In genomic region chr17:63998050-63998720, GRCh38 we compare ENCODE assay signal across 8 cellular contexts. TPM values are rescaled to one million over a fixed set of nuclear protein-coding genes. Genes with fewer than 3 reads are reported as not detected.
DNase-seq lines count a peak whose midpoint lies in the region; ATAC-seq and TF ChIP-seq lines count a peak whose summit lies in the region.

TSS of gene PRR29 (plus strand) at chr17:63998351. CDS start at chr17:63998365, 14 bp downstream.

- H3K27me3 ChIP-seq in mesendoderm (ENCODE audit: insufficient read depth, low read length, poor library complexity): no peaks in the 10 kb centered on the region

- peak within 1 kb of the TSS; percentile 76 for H3K27ac Mint-ChIP-seq in activated CD4-positive, alpha-beta memory T cell treated with anti-CD3 and anti-CD28 coated beads, Interleukin-2, amount 10 ng/mL, durations not matched to agents 7 days and 5 days

- H3K23ac ChIP-seq in mesendoderm (ENCODE audit: low read length): peak within 1 kb of the TSS; percentile 66

- H3K36me3 ChIP-seq in HEK293 (ENCODE audit: control insufficient read depth in 2 of 2, insufficient read depth in 1 of 2, low read length in 2 of 2) (no peaks in the 10 kb centered on the region), mesendoderm (ENCODE audit: control insufficient read depth, insufficient read depth, low read length) (no peaks in the 10 kb centered on the region)

- H3K4me3 Mint-ChIP-seq in activated CD4-positive, alpha-beta memory T cell treated with anti-CD3 and anti-CD28 coated beads, Interleukin-2, amount 10 ng/mL, durations not matched to agents 7 days and 5 days: peak within 1 kb of the TSS; percentile 92

- H3K9me3 Mint-ChIP-seq in activated CD4-positive, alpha-beta memory T cell treated with anti-CD3 and anti-CD28 coated beads, Interleukin-2, amount 10 ng/mL, durations not matched to agents 7 days and 5 days: no peaks in the 10 kb centered on the region

- no peak within 1 kb of the TSS for H2BK120ac ChIP-seq in mesendoderm (ENCODE audit: low read depth, low read length)

- DNase-seq in COR-L47 (lab: John Stamatoyannopoulos, UW) (peak; percentile 75), NCI-H345 (lab: John Stamatoyannopoulos, UW) (peak; percentile 82), mesendoderm (peak; percentile 85)
- peak; percentile 82 for DNase-seq in activated CD4-positive, alpha-beta memory T cell treated with anti-CD3 and anti-CD28 coated beads, Interleukin-2, amount 10 ng/mL, durations not matched to agents 7 days and 5 days
- peak; percentile 61 for DNase-seq in effector CD4-positive, alpha-beta T cell
- peak; percentile 41 for DNase-seq in stimulated activated CD8-positive, alpha-beta memory T cell treated with anti-CD3 and anti-CD28 coated beads, Interleukin-15, amount 100 ng/mL, for 1 hour (ENCODE audit: low read depth)

- H3K27me3 Mint-ChIP-seq in activated CD4-positive, alpha-beta memory T cell treated with anti-CD3 and anti-CD28 coated beads, Interleukin-2, amount 10 ng/mL, durations not matched to agents 7 days and 5 days: peaks cover 8% of the 10 kb centered on the region

- H3K79me1 ChIP-seq in mesendoderm (ENCODE audit: low read length): no peaks in the 10 kb centered on the region

- H3K4me2 ChIP-seq in mesendoderm (ENCODE audit: low read length): peak within 1 kb of the TSS; percentile 95

- peaks cover 66% of the 10 kb centered on the region for H3K4me1 Mint-ChIP-seq in activated CD4-positive, alpha-beta memory T cell treated with anti-CD3 and anti-CD28 coated beads, Interleukin-2, amount 10 ng/mL, durations not matched to agents 7 days and 5 days

- peaks cover 32% of the 10 kb centered on the region for H3K36me3 Mint-ChIP-seq in activated CD4-positive, alpha-beta memory T cell treated with anti-CD3 and anti-CD28 coated beads, Interleukin-2, amount 10 ng/mL, durations not matched to agents 7 days and 5 days (ENCODE audit: low read depth)

- no peak for ATAC-seq in HG03571 (IDR thresholded peaks at IDR 0.05; ENCODE audit: unreplicated experiment)

- H3K9ac ChIP-seq in mesendoderm (ENCODE audit: low read length): peak within 1 kb of the TSS; percentile 76

- H3K4me3 ChIP-seq in HEK293 (ENCODE audit: low read depth, low read length): peak within 1 kb of the TSS; percentile 70
- H3K4me3 ChIP-seq in mesendoderm (ENCODE audit: low read length): peak within 1 kb of the TSS; percentile 80

- H2AK5ac ChIP-seq in mesendoderm (ENCODE audit: low read length): no peak within 1 kb of the TSS

- POLR2A ChIA-PET in HEK293 (lab: Yijun Ruan, JAX): no interaction called here
- POLR2A ChIA-PET in activated CD4-positive, alpha-beta memory T cell treated with anti-CD3 and anti-CD28 coated beads, Interleukin-2, amount 10 ng/mL, durations not matched to agents 7 days and 5 days (lab: Charles Lee): interaction anchor here (0.8 to 9.1 kb wide), 12 partner anchors 10 to 148 kb away, joined by 3 to 79 read pairs (median 6); partner anchors contain the start of gene ICAM2

- no peak within 1 kb of the TSS for H2BK5ac ChIP-seq in mesendoderm (ENCODE audit: low read length)

- no peak for TF ChIP-seq CTCF in HEK293 (tag by site-specific recombination; IDR thresholded peaks at IDR 0.05)

- peak within 1 kb of the TSS; percentile 85 for H3K56ac ChIP-seq in mesendoderm (ENCODE audit: low read length)

- no CpG with 5 or more reads among the region's 43 CpGs for WGBS in mesendoderm (ENCODE audit: extremely low coverage, insufficient coverage, low lambda C conversion rate)

- no peak within 1 kb of the TSS; the same call in 1 of the 2 replicates for H3K27ac ChIP-seq in HEK293 (ENCODE audit: extremely low read depth, low read depth, low read length)
- no peak within 1 kb of the TSS for H3K27ac ChIP-seq in mesendoderm (ENCODE audit: low read depth, low read length)

- H2BK15ac ChIP-seq in mesendoderm (replicated peaks; ENCODE audit: low read depth): no peak within 1 kb of the TSS

- H3K4me1 ChIP-seq in HEK293 (ENCODE audit: control insufficient read depth, insufficient read depth, low read length) (no peaks in the 10 kb centered on the region), mesendoderm (ENCODE audit: control insufficient read depth, low read depth, low read length) (no peaks in the 10 kb centered on the region)

- no peak within 1 kb of the TSS for H4K5ac ChIP-seq in mesendoderm (ENCODE audit: low read length)

- no peaks in the 10 kb centered on the region for H3K9me3 ChIP-seq in HEK293 (ENCODE audit: control insufficient read depth, insufficient read depth, low read depth, low read length)

- H3K18ac ChIP-seq in mesendoderm (ENCODE audit: low read length): no peak within 1 kb of the TSS

- H3K79me2 ChIP-seq in mesendoderm (ENCODE audit: control insufficient read depth, insufficient read depth, low read length): no peaks in the 10 kb centered on the region

- CTCF ChIA-PET in HEK293 (lab: Yijun Ruan, JAX): interaction anchor here (1.0 kb wide), 1 partner anchor 27 kb away, joined by 3 read pairs; no protein-coding TSS in a partner anchor
- CTCF ChIA-PET in activated CD4-positive, alpha-beta memory T cell treated with anti-CD3 and anti-CD28 coated beads, Interleukin-2, amount 10 ng/mL, durations not matched to agents 7 days and 5 days (lab: Charles Lee): interaction anchor here (1.2 to 4.4 kb wide), 7 partner anchors 14 to 135 kb away, joined by 3 to 26 read pairs (median 10); partner anchors contain the start of genes GH1 and ICAM2

- H4K8ac ChIP-seq in mesendoderm (ENCODE audit: low read depth, low read length): no peak within 1 kb of the TSS

- H3K4ac ChIP-seq in mesendoderm (ENCODE audit: low read depth, low read length): no peak within 1 kb of the TSS

TF ChIP-seq in HEK293, 187 proteins besides CTCF, POLR2A, EP300 and RAD21 (continues in another document):
- TF ChIP-seq KLF1 (tag by site-specific recombination; IDR thresholded peaks at IDR 0.05) (peak; percentile 37; the same call in 1 of the 2 replicates), ZNF692 (tag by site-specific recombination; IDR thresholded peaks at IDR 0.05) (no peak), OSR2 (tag by site-specific recombination; IDR thresholded peaks at IDR 0.05) (no peak), ZBTB26 (tag by site-specific recombination; optimal IDR thresholded peaks at IDR 0.05) (peak; percentile 64), GLIS2 (tag by site-specific recombination; IDR thresholded peaks at IDR 0.05) (peak; percentile 89), ZNF341 (tag by site-specific recombination; IDR thresholded peaks at IDR 0.05; ENCODE audit: low read depth) (peak; percentile 79), PATZ1 (tag by site-specific recombination; IDR thresholded peaks at IDR 0.05) (peak; percentile 87), ZNF777 (tag by site-specific recombination; IDR thresholded peaks at IDR 0.05; ENCODE audit: borderline replicate concordance) (peak; percentile 43; the same call in 1 of the 2 replicates), SP7 (tag by site-specific recombination; IDR thresholded peaks at IDR 0.05) (peak; percentile 56), KLF9 (tag by site-specific recombination; IDR thresholded peaks at IDR 0.05; ENCODE audit: low read depth) (peak; percentile 85), ZIC2 (tag by site-specific recombination; IDR thresholded peaks at IDR 0.05) (peak; percentile 28; the same call in 1 of the 2 replicates), ZNF529 (tag by site-specific recombination; IDR thresholded peaks at IDR 0.05; ENCODE audit: insufficient replicate concordance) (no peak), SP2 (tag by site-specific recombination; IDR thresholded peaks at IDR 0.05) (peak; percentile 38), ZBTB48 (tag by site-specific recombination; IDR thresholded peaks at IDR 0.05) (peak; percentile 60; the same call in 1 of the 2 replicates), ZNF335 (tag by site-specific recombination; conservative IDR thresholded peaks at IDR 0.05) (peak; percentile 56), GLIS1 (tag by site-specific recombination; IDR thresholded peaks at IDR 0.05) (peak; percentile 23; the same call in 1 of the 2 replicates), ZNF548 (tag by site-specific recombination; IDR thresholded peaks at IDR 0.05) (no peak)

RNA-seq across cellular contexts. Expression of gene PRR29, which starts in this region (rescaled TPM):
- total RNA-seq in activated CD4-positive, alpha-beta memory T cell treated with anti-CD3 and anti-CD28 coated beads, Interleukin-2, amount 10 ng/mL, durations not matched to agents 7 days and 5 days: 10 to 100 TPM; 12.0 to 15.1 TPM
- polyA plus RNA-seq in mesendoderm (2013, experiment 1 of 2): 0.22 TPM
- polyA plus RNA-seq in mesendoderm (2013, experiment 2 of 2): 0.27 TPM
